ENCODE assay signal across 1 cellular context in the genomic region with DNA sequence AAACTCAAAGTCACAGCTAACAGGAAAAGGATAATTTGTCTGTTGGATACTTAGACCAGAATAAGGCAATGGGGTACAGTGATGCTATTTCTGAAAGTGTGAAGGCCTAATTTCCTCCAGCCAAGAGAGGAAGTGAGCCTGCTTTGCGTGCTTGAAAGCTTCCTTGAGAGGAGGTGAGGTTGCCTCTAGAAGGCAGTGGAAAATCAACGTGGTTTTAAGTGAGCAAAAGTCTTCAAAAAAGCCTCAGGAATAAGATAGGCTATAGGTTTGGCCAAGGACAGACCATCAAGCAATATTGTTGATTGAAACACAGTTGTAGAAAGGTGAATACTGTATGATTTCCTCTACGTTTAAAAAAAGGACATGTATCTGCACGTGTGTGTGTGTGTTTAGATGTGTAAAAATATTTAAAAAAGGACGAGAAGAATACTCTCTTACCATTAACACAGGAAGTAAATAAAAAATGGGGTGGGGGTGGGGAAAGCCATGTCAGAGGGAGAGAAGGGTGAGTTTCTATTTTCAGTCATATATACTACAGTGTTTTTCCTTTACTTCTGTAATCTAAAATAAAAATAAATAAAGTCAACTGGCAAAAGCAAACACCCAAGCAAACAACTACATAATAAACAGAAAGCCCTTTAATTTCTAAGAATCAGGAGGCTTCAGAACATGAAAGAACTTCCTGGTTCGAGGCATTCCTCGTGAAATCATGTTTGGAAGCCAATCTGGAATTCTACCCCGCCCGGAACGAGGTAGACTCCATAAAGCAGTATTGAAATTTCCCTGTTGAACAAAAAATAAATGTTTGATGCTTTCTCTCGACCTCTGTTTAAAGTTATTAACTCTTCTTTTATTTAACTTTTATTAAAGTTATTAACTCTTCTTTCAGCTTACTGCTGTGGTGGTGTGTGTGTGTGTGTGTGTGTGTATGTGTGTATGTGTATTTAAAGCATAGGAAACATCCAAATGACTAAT.
TF ChIP-seq lines count a peak whose summit lies in the region.

No MANE protein-coding gene starts in this region.

TF ChIP-seq in GM12878, 131 proteins besides CTCF, POLR2A, EP300 and RAD21 (continued from another document and continues in another):
- TF ChIP-seq, protein P1, sequence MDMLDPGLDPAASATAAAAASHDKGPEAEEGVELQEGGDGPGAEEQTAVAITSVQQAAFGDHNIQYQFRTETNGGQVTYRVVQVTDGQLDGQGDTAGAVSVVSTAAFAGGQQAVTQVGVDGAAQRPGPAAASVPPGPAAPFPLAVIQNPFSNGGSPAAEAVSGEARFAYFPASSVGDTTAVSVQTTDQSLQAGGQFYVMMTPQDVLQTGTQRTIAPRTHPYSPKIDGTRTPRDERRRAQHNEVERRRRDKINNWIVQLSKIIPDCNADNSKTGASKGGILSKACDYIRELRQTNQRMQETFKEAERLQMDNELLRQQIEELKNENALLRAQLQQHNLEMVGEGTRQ (IDR thresholded peaks at IDR 0.05; ENCODE audit: borderline replicate concordance, low read depth, low read length) = no peak
- no peak for TF ChIP-seq CEBPZ (IDR thresholded peaks at IDR 0.05; ENCODE audit: low read depth, low read length)
- no peak; the same call in 1 of the 2 replicates for TF ChIP-seq GABPA (IDR thresholded peaks at IDR 0.05; ENCODE audit: low read depth)
- TF ChIP-seq RUNX3 (IDR thresholded peaks at IDR 0.05; ENCODE audit: low read length) = peak; percentile 86
- TF ChIP-seq TARDBP (IDR thresholded peaks at IDR 0.05; ENCODE audit: borderline replicate concordance) = no peak
- no peak for TF ChIP-seq MAX (IDR thresholded peaks at IDR 0.05; ENCODE audit: low read depth, low read length)
- peak; percentile 56 to 67; a peak in 3 of 4 replicates for TF ChIP-seq BHLHE40 (IDR thresholded peaks at IDR 0.05; ENCODE audit: borderline replicate concordance in 1 of 2, low read depth in 2 of 2, low read length in 1 of 2)
- peak; percentile 89 for TF ChIP-seq MTA2 (IDR thresholded peaks at IDR 0.05; ENCODE audit: low read depth)
- TF ChIP-seq GATAD2B (conservative IDR thresholded peaks at IDR 0.05; ENCODE audit: low read depth) = peak; percentile 89; the same call in 1 of the 2 replicates
- no peak for TF ChIP-seq SUPT20H (IDR thresholded peaks at IDR 0.05; ENCODE audit: borderline replicate concordance, control insufficient read depth, low read depth, low read length)
- TF ChIP-seq ZNF274 (IDR thresholded peaks at IDR 0.05; ENCODE audit: insufficient read depth, insufficient read length) = no peak
- TF ChIP-seq FOS (IDR thresholded peaks at IDR 0.05; ENCODE audit: borderline replicate concordance, extremely low read depth, insufficient read length) = no peak
- TF ChIP-seq YBX1 (IDR thresholded peaks at IDR 0.05) = no peak
- TF ChIP-seq ZBTB11 (CRISPR knock-in tag; IDR thresholded peaks at IDR 0.05) = no peak
- peak; percentile 41; the same call in 1 of the 2 replicates for TF ChIP-seq BACH1 (IDR thresholded peaks at IDR 0.05; ENCODE audit: borderline replicate concordance)
- TF ChIP-seq TCF3 (IDR thresholded peaks at IDR 0.05; ENCODE audit: borderline replicate concordance, insufficient read depth, low read depth, low read length) = no peak; the same call in 1 of the 2 replicates
- TF ChIP-seq BMI1 (IDR thresholded peaks at IDR 0.05; ENCODE audit: borderline replicate concordance) = peak; percentile 36; the same call in 1 of the 2 replicates
- TF ChIP-seq TAF1 (IDR thresholded peaks at IDR 0.05; ENCODE audit: borderline replicate concordance, low read depth, low read length) = 0 out of 2 replicates have a peak, but pooled peaks have one; percentile 3
- peak; percentile 44 for TF ChIP-seq SP1 (IDR thresholded peaks at IDR 0.05; ENCODE audit: low read depth, low read length)
- TF ChIP-seq NFXL1 (IDR thresholded peaks at IDR 0.05; ENCODE audit: borderline replicate concordance) = peak; percentile 11; the same call in 1 of the 2 replicates
- peak; percentile 48; the same call in 1 of the 2 replicates for TF ChIP-seq CHD2 (IDR thresholded peaks at IDR 0.05; ENCODE audit: borderline replicate concordance, low read depth, low read length)
- peak; percentile 81; the same call in 1 of the 2 replicates for TF ChIP-seq CREM (IDR thresholded peaks at IDR 0.05; ENCODE audit: low read depth)
- TF ChIP-seq, protein P2, sequence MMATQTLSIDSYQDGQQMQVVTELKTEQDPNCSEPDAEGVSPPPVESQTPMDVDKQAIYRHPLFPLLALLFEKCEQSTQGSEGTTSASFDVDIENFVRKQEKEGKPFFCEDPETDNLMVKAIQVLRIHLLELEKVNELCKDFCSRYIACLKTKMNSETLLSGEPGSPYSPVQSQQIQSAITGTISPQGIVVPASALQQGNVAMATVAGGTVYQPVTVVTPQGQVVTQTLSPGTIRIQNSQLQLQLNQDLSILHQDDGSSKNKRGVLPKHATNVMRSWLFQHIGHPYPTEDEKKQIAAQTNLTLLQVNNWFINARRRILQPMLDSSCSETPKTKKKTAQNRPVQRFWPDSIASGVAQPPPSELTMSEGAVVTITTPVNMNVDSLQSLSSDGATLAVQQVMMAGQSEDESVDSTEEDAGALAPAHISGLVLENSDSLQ (IDR thresholded peaks at IDR 0.05) = no peak
- TF ChIP-seq POU2F2 (IDR thresholded peaks at IDR 0.05; ENCODE audit: borderline replicate concordance, low read depth, low read length) = peak; percentile 80; the same call in 2 of the 3 replicates
- peak; percentile 64 for TF ChIP-seq IRF4 (IDR thresholded peaks at IDR 0.05; ENCODE audit: low read depth, low read length)
- no peak for TF ChIP-seq BRCA1 (IDR thresholded peaks at IDR 0.05; ENCODE audit: low read depth, low read length)
- TF ChIP-seq, protein P3, sequence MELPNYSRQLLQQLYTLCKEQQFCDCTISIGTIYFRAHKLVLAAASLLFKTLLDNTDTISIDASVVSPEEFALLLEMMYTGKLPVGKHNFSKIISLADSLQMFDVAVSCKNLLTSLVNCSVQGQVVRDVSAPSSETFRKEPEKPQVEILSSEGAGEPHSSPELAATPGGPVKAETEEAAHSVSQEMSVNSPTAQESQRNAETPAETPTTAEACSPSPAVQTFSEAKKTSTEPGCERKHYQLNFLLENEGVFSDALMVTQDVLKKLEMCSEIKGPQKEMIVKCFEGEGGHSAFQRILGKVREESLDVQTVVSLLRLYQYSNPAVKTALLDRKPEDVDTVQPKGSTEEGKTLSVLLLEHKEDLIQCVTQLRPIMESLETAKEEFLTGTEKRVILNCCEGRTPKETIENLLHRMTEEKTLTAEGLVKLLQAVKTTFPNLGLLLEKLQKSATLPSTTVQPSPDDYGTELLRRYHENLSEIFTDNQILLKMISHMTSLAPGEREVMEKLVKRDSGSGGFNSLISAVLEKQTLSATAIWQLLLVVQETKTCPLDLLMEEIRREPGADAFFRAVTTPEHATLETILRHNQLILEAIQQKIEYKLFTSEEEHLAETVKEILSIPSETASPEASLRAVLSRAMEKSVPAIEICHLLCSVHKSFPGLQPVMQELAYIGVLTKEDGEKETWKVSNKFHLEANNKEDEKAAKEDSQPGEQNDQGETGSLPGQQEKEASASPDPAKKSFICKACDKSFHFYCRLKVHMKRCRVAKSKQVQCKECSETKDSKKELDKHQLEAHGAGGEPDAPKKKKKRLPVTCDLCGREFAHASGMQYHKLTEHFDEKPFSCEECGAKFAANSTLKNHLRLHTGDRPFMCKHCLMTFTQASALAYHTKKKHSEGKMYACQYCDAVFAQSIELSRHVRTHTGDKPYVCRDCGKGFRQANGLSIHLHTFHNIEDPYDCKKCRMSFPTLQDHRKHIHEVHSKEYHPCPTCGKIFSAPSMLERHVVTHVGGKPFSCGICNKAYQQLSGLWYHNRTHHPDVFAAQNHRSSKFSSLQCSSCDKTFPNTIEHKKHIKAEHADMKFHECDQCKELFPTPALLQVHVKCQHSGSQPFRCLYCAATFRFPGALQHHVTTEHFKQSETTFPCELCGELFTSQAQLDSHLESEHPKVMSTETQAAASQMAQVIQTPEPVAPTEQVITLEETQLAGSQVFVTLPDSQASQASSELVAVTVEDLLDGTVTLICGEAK (IDR thresholded peaks at IDR 0.05; ENCODE audit: borderline replicate concordance) = 0 out of 2 replicates have a peak, but pooled peaks have one; percentile 30
- peak; percentile 97 for TF ChIP-seq NFIC (IDR thresholded peaks at IDR 0.05; ENCODE audit: low read depth, low read length)
- TF ChIP-seq, protein P4, sequence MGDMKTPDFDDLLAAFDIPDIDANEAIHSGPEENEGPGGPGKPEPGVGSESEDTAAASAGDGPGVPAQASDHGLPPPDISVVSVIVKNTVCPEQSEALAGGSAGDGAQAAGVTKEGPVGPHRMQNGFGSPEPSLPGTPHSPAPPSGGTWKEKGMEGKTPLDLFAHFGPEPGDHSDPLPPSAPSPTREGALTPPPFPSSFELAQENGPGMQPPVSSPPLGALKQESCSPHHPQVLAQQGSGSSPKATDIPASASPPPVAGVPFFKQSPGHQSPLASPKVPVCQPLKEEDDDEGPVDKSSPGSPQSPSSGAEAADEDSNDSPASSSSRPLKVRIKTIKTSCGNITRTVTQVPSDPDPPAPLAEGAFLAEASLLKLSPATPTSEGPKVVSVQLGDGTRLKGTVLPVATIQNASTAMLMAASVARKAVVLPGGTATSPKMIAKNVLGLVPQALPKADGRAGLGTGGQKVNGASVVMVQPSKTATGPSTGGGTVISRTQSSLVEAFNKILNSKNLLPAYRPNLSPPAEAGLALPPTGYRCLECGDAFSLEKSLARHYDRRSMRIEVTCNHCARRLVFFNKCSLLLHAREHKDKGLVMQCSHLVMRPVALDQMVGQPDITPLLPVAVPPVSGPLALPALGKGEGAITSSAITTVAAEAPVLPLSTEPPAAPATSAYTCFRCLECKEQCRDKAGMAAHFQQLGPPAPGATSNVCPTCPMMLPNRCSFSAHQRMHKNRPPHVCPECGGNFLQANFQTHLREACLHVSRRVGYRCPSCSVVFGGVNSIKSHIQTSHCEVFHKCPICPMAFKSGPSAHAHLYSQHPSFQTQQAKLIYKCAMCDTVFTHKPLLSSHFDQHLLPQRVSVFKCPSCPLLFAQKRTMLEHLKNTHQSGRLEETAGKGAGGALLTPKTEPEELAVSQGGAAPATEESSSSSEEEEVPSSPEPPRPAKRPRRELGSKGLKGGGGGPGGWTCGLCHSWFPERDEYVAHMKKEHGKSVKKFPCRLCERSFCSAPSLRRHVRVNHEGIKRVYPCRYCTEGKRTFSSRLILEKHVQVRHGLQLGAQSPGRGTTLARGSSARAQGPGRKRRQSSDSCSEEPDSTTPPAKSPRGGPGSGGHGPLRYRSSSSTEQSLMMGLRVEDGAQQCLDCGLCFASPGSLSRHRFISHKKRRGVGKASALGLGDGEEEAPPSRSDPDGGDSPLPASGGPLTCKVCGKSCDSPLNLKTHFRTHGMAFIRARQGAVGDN (IDR thresholded peaks at IDR 0.05) = peak; percentile 97
- no peak for TF ChIP-seq HDAC2 (IDR thresholded peaks at IDR 0.05)
- TF ChIP-seq IKZF1 (conservative IDR thresholded peaks at IDR 0.05) = peak; percentile 98
- TF ChIP-seq SMAD5 (IDR thresholded peaks at IDR 0.05; ENCODE audit: low read depth) = 0 out of 2 replicates have a peak, but pooled peaks have one; percentile 3
- TF ChIP-seq RFX5 (IDR thresholded peaks at IDR 0.05; ENCODE audit: low read depth, low read length) = no peak
- TF ChIP-seq ETV6 (conservative IDR thresholded peaks at IDR 0.05 in 1 of 2, IDR thresholded peaks at IDR 0.05 in 1 of 2; ENCODE audit: borderline replicate concordance in 1 of 2, low read depth in 1 of 2) = peak in 1 of 2 experiments; percentile 98
- TF ChIP-seq MYC (IDR thresholded peaks at IDR 0.05; ENCODE audit: insufficient read depth, insufficient read length, insufficient replicate concordance, low read length, severe bottlenecking) = no peak
- TF ChIP-seq MEF2B (IDR thresholded peaks at IDR 0.05; ENCODE audit: partially characterized antibody, poor library complexity, severe bottlenecking) = peak; percentile 95
- TF ChIP-seq KLF5 (IDR thresholded peaks at IDR 0.05; ENCODE audit: partially characterized antibody) = no peak
